Comparison of ENCODE assay signal across 34 cellular contexts in the genomic region with DNA sequence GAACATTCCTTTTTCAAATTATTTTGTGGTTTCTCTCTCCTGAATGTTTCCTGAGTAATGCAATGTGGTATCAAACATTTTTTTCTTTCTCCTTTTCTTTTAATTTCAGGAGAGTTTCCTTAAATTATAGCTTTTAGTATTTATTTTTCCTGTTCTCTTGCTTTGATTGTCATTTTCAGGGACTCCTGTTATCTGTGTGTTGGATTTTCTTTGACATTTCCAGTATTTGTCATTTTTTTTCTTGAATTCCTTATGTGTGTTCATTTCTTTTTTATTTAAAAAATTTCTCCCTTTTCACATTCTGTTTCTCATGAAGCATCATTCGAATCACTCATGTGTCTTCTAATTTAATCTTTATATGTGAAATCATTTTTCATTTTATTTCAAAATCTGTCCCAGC.
"Had no signal": no experiment of that assay in that cellular context is flagged by ENCODE, and none has a peak within 500 bp of the region (broad histone marks: within the 10 kb centered on the region; RNA-seq: fewer than 3 reads in every experiment).

No MANE protein-coding gene starts in this region.

- H3K27ac ChIP-seq: KMS-11 had no signal

- H3K36me3 ChIP-seq: MG63 had no signal

- H3K4me3 ChIP-seq: MG63 had no signal

- DNase-seq: Karpas-422, Kasumi-1, MG63, MM.1S, MV-4-11, NCI-H1048, NCI-H1092, NCI-H1092 treated with DMSO at 0.1 percent for 48 hours, NCI-H1105, NCI-H1105 treated with DMSO at 0.1 percent for 48 hours, NCI-H1417, NCI-H1417 treated with DMSO at 0.1 percent for 48 hours, NCI-H1436, NCI-H1436 treated with DMSO at 0.1 percent for 48 hours, NCI-H146, NCI-H1694, NCI-H1694 treated with DMSO at 0.1 percent for 48 hours, NCI-H187, NCI-H187 treated with DMSO at 0.1 percent for 48 hours, NCI-H1930, NCI-H2029, NCI-H2029 treated with DMSO at 0.1 percent for 48 hours, NCI-H2081, NCI-H2081 treated with DMSO at 0.1 percent for 48 hours, NCI-H2107, NCI-H2171, NCI-H2171 treated with DMSO at 0.1 percent for 48 hours, NCI-H2227 treated with DMSO at 0.1 percent for 48 hours, NCI-H226, NCI-H345, NCI-H446, NCI-H446 treated with DMSO at 0.1 percent for 48 hours, NCI-H510A had no signal

- H3K9me3 ChIP-seq: MG63 had no signal
